Comparison of ENCODE assay signal across 21 cellular contexts in the genomic region with DNA sequence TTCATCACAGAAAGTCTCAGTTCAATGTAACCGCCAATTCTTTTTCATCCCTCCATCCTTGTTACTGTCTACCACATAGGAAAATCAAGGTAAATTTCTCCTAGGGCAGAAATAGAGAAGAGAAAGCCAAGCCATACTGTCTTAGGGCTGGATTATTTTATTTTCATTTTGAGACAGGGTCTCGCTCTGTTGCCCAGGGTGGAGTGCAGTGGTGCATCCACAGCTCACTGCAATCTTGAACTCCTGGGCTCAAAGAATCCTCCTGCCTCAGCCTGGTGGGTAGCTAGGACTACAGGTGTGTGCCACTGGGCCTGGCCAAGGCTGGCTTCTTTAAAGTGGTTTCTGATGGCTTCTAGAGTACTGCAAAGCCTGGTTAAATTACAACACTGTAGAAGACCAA.
"Had no signal": no experiment of that assay in that cellular context is flagged by ENCODE, and none has a peak within 500 bp of the region (broad histone marks: within the 10 kb centered on the region; RNA-seq: fewer than 3 reads in every experiment).

No MANE protein-coding gene starts in this region.

- DNase-seq: activated CD4-positive, alpha-beta T cell treated with anti-CD3 and anti-CD28 coated beads, Interleukin-2, amount 50 U/mL, for 1 hour; adrenal gland; colonic mucosa; dorsolateral prefrontal cortex; effector memory CD8-positive, alpha-beta T cell; gastrocnemius medialis; head of caudate nucleus; hypothalamus; left ventricle myocardium inferior; nephron progenitor cell; pancreas; psoas muscle; spleen; stimulated activated CD4-positive, alpha-beta T cell treated with anti-CD3 and anti-CD28 coated beads, Interleukin-4, amount 100 ng/mL, for 1 hour; stimulated activated naive CD8-positive, alpha-beta T cell treated with anti-CD3 and anti-CD28 coated beads, Interleukin-15, Interleukin-2, amounts not matched to agents 100 U/mL and 50 U/mL, for 24 hours had no signal

- H3K9me3 Mint-ChIP-seq: effector memory CD8-positive, alpha-beta T cell had no signal

- H3K4me3 Mint-ChIP-seq: effector memory CD8-positive, alpha-beta T cell; mesothelial cell of epicardium; nephron progenitor cell had no signal

- H3K27ac Mint-ChIP-seq: mesothelial cell of epicardium, nephron progenitor cell had no signal

- ATAC-seq: activated CD4-positive, CD25-positive, alpha-beta regulatory T cell treated with anti-CD3 and anti-CD28 coated beads, Interleukin-2, amount 50 U/mL, for 24 hours; effector memory CD8-positive, alpha-beta T cell; gastrocnemius medialis; pancreas; psoas muscle; stimulated activated naive CD8-positive, alpha-beta T cell treated with anti-CD3 and anti-CD28 coated beads, Interleukin-15, Interleukin-2, amounts not matched to agents 100 U/mL and 50 U/mL, for 24 hours had no signal

- H3K4me1 Mint-ChIP-seq: mesothelial cell of epicardium had no signal

- H3K27me3 Mint-ChIP-seq: activated naive CD8-positive, alpha-beta T cell; effector memory CD8-positive, alpha-beta T cell had no signal

- H3K4me3 ChIP-seq: adrenal gland, colonic mucosa, dorsolateral prefrontal cortex, esophagus muscularis mucosa, gastrocnemius medialis, left ventricle myocardium inferior, pancreas, psoas muscle, right atrium auricular region, spleen, thyroid gland had no signal
